ENCODE assay signal across 22 cellular contexts in genomic region chr2:164735309-164735919, GRCh38.
A peak's percentile ranks its signal among the peaks of the same experiment; 100 is the strongest.
DNase-seq lines count a peak whose midpoint lies in the region; ATAC-seq and TF ChIP-seq lines count a peak whose summit lies in the region.
"Had no signal": no experiment of that assay in that cellular context is flagged by ENCODE, and none has a peak within 500 bp of the region (broad histone marks: within the 10 kb centered on the region; RNA-seq: fewer than 3 reads in every experiment).

No MANE protein-coding gene starts in this region.

- ATAC-seq in SK-N-SH treated with all-trans-retinoic acid at 6 μM for 48 hours: peak; percentile 9; the same call in 1 of the 3 replicates
- ATAC-seq in GM19397 (IDR thresholded peaks at IDR 0.05; ENCODE audit: unreplicated experiment): no peak
- ATAC-seq in left ventricle myocardium superior: no peak
- ATAC-seq: activated CD8-positive, alpha-beta memory T cell treated with anti-CD3 and anti-CD28 coated beads, Interleukin-2, amount 10 ng/mL, durations not matched to agents 7 days and 5 days; heart right ventricle; Panc1; right cardiac atrium had no signal

- intact Hi-C loops in left ventricle myocardium superior (cut with micrococcal nuclease): no loop called here

- DNase-seq in A172 (ENCODE audit: low spot score): peak; percentile 38
- peak; percentile 64 for DNase-seq in M059J (ENCODE audit: low read depth)
- peak; percentile 70 for DNase-seq in islet precursor cell
- no peak for DNase-seq in left ventricle myocardium superior
- no peak for DNase-seq in globus pallidus (ENCODE audit: low spot score)
- no peak for DNase-seq in cerebellar nuclear complex (lab: John Stamatoyannopoulos, UW)
- DNase-seq: activated CD4-positive, CD25-positive, alpha-beta regulatory T cell; activated CD8-positive, alpha-beta memory T cell treated with anti-CD3 and anti-CD28 coated beads, Interleukin-2, amount 10 ng/mL, durations not matched to agents 7 days and 5 days; activated effector memory CD4-positive, alpha-beta T cell treated with anti-CD3 and anti-CD28 coated beads, Interleukin-2, amount 50 U/mL, for 16 hours; aorta; Caco-2; cortex of kidney; esophagus squamous epithelium; heart right ventricle; MG63; NCI-H446; right cardiac atrium; stimulated activated CD4-positive, alpha-beta T cell treated with anti-CD3 and anti-CD28 coated beads, Interleukin-2, amount 100 ng/mL, for 24 hours; stimulated activated CD8-positive, alpha-beta memory T cell treated with anti-CD3 and anti-CD28 coated beads, Interleukin-4, amount 100 ng/mL, for 48 hours had no signal

TF ChIP-seq in SK-N-SH treated with all-trans-retinoic acid at 6 μM for 48 hours, 23 proteins besides CTCF, POLR2A, EP300 and RAD21:
- no peak for TF ChIP-seq BACH2 (CRISPR knock-in tag; IDR thresholded peaks at IDR 0.05; ENCODE audit: borderline replicate concordance)
- TF ChIP-seq ZFP30 (CRISPR knock-in tag; IDR thresholded peaks at IDR 0.05): no peak
- TF ChIP-seq TOX (CRISPR knock-in tag; IDR thresholded peaks at IDR 0.05; ENCODE audit: borderline replicate concordance): no peak
- no peak for TF ChIP-seq ZNF8 (CRISPR knock-in tag; IDR thresholded peaks at IDR 0.05)
- no peak for TF ChIP-seq CSRNP3 (CRISPR knock-in tag; IDR thresholded peaks at IDR 0.05)
- TF ChIP-seq TSHZ2 (CRISPR knock-in tag; IDR thresholded peaks at IDR 0.05): no peak
- TF ChIP-seq ZC3H10 (CRISPR knock-in tag; IDR thresholded peaks at IDR 0.05): no peak
- TF ChIP-seq ESRRG (CRISPR knock-in tag; IDR thresholded peaks at IDR 0.05): no peak
- no peak for TF ChIP-seq PATZ1 (CRISPR knock-in tag; IDR thresholded peaks at IDR 0.05; ENCODE audit: borderline replicate concordance)
- no peak for TF ChIP-seq RARB (CRISPR knock-in tag; IDR thresholded peaks at IDR 0.05)
- no peak for TF ChIP-seq ZNF565 (CRISPR knock-in tag; conservative IDR thresholded peaks at IDR 0.05; ENCODE audit: low read depth)
- no peak for TF ChIP-seq ZFP3 (CRISPR knock-in tag; IDR thresholded peaks at IDR 0.05)
- no peak for TF ChIP-seq ISL1 (CRISPR knock-in tag; IDR thresholded peaks at IDR 0.05)
- no peak for TF ChIP-seq PPARA (CRISPR knock-in tag; IDR thresholded peaks at IDR 0.05; ENCODE audit: borderline replicate concordance)
- TF ChIP-seq GLIS3 (CRISPR knock-in tag; IDR thresholded peaks at IDR 0.05): no peak
- TF ChIP-seq ZNF70 (CRISPR knock-in tag; IDR thresholded peaks at IDR 0.05): no peak
- TF ChIP-seq CSDC2 (CRISPR knock-in tag; IDR thresholded peaks at IDR 0.05): no peak
- TF ChIP-seq TCF4 (CRISPR knock-in tag; IDR thresholded peaks at IDR 0.05; ENCODE audit: borderline replicate concordance): no peak
- TF ChIP-seq, protein P1, sequence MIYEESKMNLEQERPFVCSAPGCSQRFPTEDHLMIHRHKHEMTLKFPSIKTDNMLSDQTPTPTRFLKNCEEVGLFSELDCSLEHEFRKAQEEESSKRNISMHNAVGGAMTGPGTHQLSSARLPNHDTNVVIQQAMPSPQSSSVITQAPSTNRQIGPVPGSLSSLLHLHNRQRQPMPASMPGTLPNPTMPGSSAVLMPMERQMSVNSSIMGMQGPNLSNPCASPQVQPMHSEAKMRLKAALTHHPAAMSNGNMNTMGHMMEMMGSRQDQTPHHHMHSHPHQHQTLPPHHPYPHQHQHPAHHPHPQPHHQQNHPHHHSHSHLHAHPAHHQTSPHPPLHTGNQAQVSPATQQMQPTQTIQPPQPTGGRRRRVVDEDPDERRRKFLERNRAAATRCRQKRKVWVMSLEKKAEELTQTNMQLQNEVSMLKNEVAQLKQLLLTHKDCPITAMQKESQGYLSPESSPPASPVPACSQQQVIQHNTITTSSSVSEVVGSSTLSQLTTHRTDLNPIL (CRISPR knock-in tag; IDR thresholded peaks at IDR 0.05; ENCODE audit: low read depth): no peak

Comparison
In these comparisons a context has a peak if more than half of its experiments do, and no peak if none do; other contexts are left out.
1. DNase-seq: peak in A172 (single experiment), M059J (single experiment) and islet precursor cell (single experiment); none in left ventricle myocardium superior (single experiment), globus pallidus (single experiment) and cerebellar nuclear complex (0 of 2).